Comparison of ENCODE assay signal across 26 cellular contexts in the genomic region with DNA sequence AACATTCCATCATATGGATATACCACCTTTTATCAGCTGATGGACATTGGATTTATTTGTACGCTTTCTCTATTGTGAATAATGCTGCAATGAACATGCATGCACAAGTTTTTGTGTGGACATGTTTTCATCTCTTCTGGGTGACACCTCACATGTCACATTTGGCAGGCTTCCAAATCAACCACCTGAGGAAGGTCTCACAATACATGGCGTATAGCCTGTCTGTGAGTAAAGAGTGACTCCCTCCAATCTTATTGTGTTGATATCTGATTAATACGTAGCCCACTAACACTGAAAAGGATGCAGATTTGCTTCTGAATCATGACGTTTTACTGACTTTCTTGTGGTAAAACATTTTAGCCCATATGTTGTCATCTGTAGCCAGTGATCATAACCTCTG.
"Had no signal": no experiment of that assay in that cellular context is flagged by ENCODE, and none has a peak within 500 bp of the region (broad histone marks: within the 10 kb centered on the region; RNA-seq: fewer than 3 reads in every experiment).

No MANE protein-coding gene starts in this region.

- H3K4me2 ChIP-seq: smooth muscle cell had no signal

- H3K27me3 ChIP-seq: cardiac muscle cell, sigmoid colon had no signal

- H3K4me3 ChIP-seq: cardiac muscle cell, heart right ventricle, lower lobe of right lung, sigmoid colon, smooth muscle cell, transverse colon had no signal

- H3K36me3 ChIP-seq: cardiac muscle cell, heart right ventricle, lower lobe of right lung, sigmoid colon, transverse colon, WERI-Rb-1 had no signal

- ATAC-seq: activated CD8-positive, alpha-beta memory T cell treated with anti-CD3 and anti-CD28 coated beads, Interleukin-2, amount 10 ng/mL, durations not matched to agents 7 days and 5 days; activated CD8-positive, alpha-beta T cell treated with anti-CD3 and anti-CD28 coated beads for 36 hours; activated naive CD8-positive, alpha-beta T cell treated with anti-CD3 and anti-CD28 coated beads, Interleukin-2, amount 50 U/mL, for 24 hours; heart right ventricle; lower lobe of right lung; stimulated activated naive B cell treated with anti-CD40 and anti-IgM and Interleukin-4, amounts not matched to agents 10 μg/mL and 1 μg/mL and 100 μg/mL, for 72 hours had no signal

- FAIRE-seq: TTC549, urothelium cell line had no signal

- H3K4me1 ChIP-seq: heart right ventricle, lower lobe of right lung, sigmoid colon, transverse colon had no signal

- H3K9me3 ChIP-seq: heart right ventricle, lower lobe of right lung, sigmoid colon, transverse colon had no signal

- DNase-seq: activated CD4-positive, alpha-beta T cell treated with anti-CD3 and anti-CD28 coated beads, Interleukin-2, amount 10 ng/mL, durations not matched to agents 7 days and 5 days; activated CD4-positive, CD25-positive, alpha-beta regulatory T cell treated with anti-CD3 and anti-CD28 coated beads, Interleukin-2, amount 50 U/mL, for 72 hours; activated CD8-positive, alpha-beta memory T cell treated with anti-CD3 and anti-CD28 coated beads, Interleukin-2, amount 10 ng/mL, durations not matched to agents 7 days and 5 days; activated CD8-positive, alpha-beta T cell treated with anti-CD3 and anti-CD28 coated beads for 36 hours; activated gamma-delta T cell; activated naive CD4-positive, alpha-beta T cell treated with anti-CD3 and anti-CD28 coated beads, Interleukin-2, amount 50 U/mL, for 16 hours; activated naive CD8-positive, alpha-beta T cell treated with anti-CD3 and anti-CD28 coated beads, Interleukin-2, amount 50 U/mL, for 24 hours; activated T-cell treated with anti-CD3 and anti-CD28 coated beads for 4 hours; cortex of kidney; endodermal cell; heart right ventricle; islet precursor cell; lower lobe of right lung; naive B cell; nucleus accumbens; retina; sigmoid colon; stimulated activated CD4-positive, alpha-beta T cell treated with anti-CD3 and anti-CD28 coated beads, Interleukin-15, amount 100 ng/mL, for 24 hours; stimulated activated CD8-positive, alpha-beta memory T cell treated with anti-CD3 and anti-CD28 coated beads, Interleukin-4, amount 100 ng/mL, for 48 hours; stimulated activated naive B cell treated with anti-CD40 and anti-IgM and Interleukin-4, amounts not matched to agents 10 μg/mL and 1 μg/mL and 100 μg/mL, for 72 hours; transverse colon; WERI-Rb-1 had no signal

- H3K27ac ChIP-seq: cardiac muscle cell, heart right ventricle, lower lobe of right lung, sigmoid colon, transverse colon, WERI-Rb-1 had no signal
